ENCODE assay signal across 16 cellular contexts in genomic region chr5:143134900-143135299, GRCh38.
A peak's percentile ranks its signal among the peaks of the same experiment; 100 is the strongest.
DNase-seq lines count a peak whose midpoint lies in the region; ATAC-seq and TF ChIP-seq lines count a peak whose summit lies in the region.
"Had no signal": no experiment of that assay in that cellular context is flagged by ENCODE, and none has a peak within 500 bp of the region (broad histone marks: within the 10 kb centered on the region; RNA-seq: fewer than 3 reads in every experiment).

No MANE protein-coding gene starts in this region.

- no peaks in the 10 kb centered on the region for H3K36me3 ChIP-seq in CD4-positive, alpha-beta memory T cell (ENCODE audit: insufficient read depth, low read length)
- H3K36me3 ChIP-seq: adrenal gland, sigmoid colon had no signal

- H3K9me3 ChIP-seq in CD4-positive, alpha-beta memory T cell (ENCODE audit: control insufficient read depth in 1 of 2, low read length in 2 of 2), result no peaks in the 10 kb centered on the region
- H3K9me3 ChIP-seq: adrenal gland, sigmoid colon, transverse colon had no signal

- no peaks in the 10 kb centered on the region for H3K27me3 Mint-ChIP-seq in activated CD4-positive, alpha-beta T cell treated with anti-CD3 and anti-CD28 coated beads for 36 hours
- no peaks in the 10 kb centered on the region for H3K27me3 Mint-ChIP-seq in CD4-positive, alpha-beta memory T cell

- no peak overlapping the region for H3K27ac Mint-ChIP-seq in activated CD4-positive, alpha-beta T cell treated with anti-CD3 and anti-CD28 coated beads for 36 hours
- peak overlapping the region in 2 of 7 donors; percentile 57 to 60 for H3K27ac Mint-ChIP-seq in CD4-positive, alpha-beta memory T cell

- no peaks in the 10 kb centered on the region for H3K9me3 Mint-ChIP-seq in activated CD4-positive, alpha-beta T cell treated with anti-CD3 and anti-CD28 coated beads for 36 hours (ENCODE audit: low read depth)
- H3K9me3 Mint-ChIP-seq in CD4-positive, alpha-beta memory T cell, result no peaks in the 10 kb centered on the region

- no peaks in the 10 kb centered on the region for H3K27me3 ChIP-seq in CD4-positive, alpha-beta memory T cell (ENCODE audit: insufficient read depth, low read length)
- H3K27me3 ChIP-seq: adrenal gland, sigmoid colon, transverse colon had no signal

- peaks cover 2% of the 10 kb centered on the region for H3K36me3 Mint-ChIP-seq in activated CD4-positive, alpha-beta T cell treated with anti-CD3 and anti-CD28 coated beads for 36 hours (ENCODE audit: low read depth)
- H3K36me3 Mint-ChIP-seq in CD4-positive, alpha-beta memory T cell, result peaks cover 13 to 18% of the 10 kb centered on the region in 2 donors

- POLR2A ChIA-PET in activated CD4-positive, alpha-beta T cell treated with anti-CD3 and anti-CD28 coated beads for 36 hours (lab: Charles Lee), result interaction anchor here (0.7 to 0.9 kb wide), 2 partner anchors 302 to 1226 kb away, joined by 3 read pairs; no protein-coding TSS in a partner anchor
- POLR2A ChIA-PET in CD4-positive, alpha-beta memory T cell (lab: Charles Lee; ENCODE audit: partially characterized antibody), result no interaction called here

- no peak for DNase-seq in activated CD4-positive, alpha-beta T cell treated with anti-CD3 and anti-CD28 coated beads for 36 hours
- no peak for DNase-seq in activated CD4-positive, alpha-beta T cell treated with anti-CD3 and anti-CD28 coated beads, Interleukin-2, amount 50 U/mL, for 4 hours
- DNase-seq in islet precursor cell (peak; percentile 64), erythroblast (lab: John Stamatoyannopoulos, UW) (no peak)
- DNase-seq in CD4-positive, alpha-beta memory T cell, result no peak
- DNase-seq in stimulated activated naive CD4-positive, alpha-beta T cell treated with Interleukin-2 at 50 U/mL for 16 hours (lab: John Stamatoyannopoulos, UW), result no peak
- DNase-seq: activated CD8-positive, alpha-beta memory T cell treated with anti-CD3 and anti-CD28 coated beads, Interleukin-2, amount 50 U/mL, for 4 hours; adrenal gland; MV-4-11; sigmoid colon; T1000; transverse colon had no signal

- H3K4me1 ChIP-seq in CD4-positive, alpha-beta memory T cell (ENCODE audit: insufficient read depth, low read length), result no peaks in the 10 kb centered on the region

- H3K4me1 Mint-ChIP-seq in activated CD4-positive, alpha-beta T cell treated with anti-CD3 and anti-CD28 coated beads for 36 hours, result no peaks in the 10 kb centered on the region
- H3K4me1 Mint-ChIP-seq in CD4-positive, alpha-beta memory T cell, result no peaks in the 10 kb centered on the region

- H3K4me3 ChIP-seq in CD4-positive, alpha-beta memory T cell (ENCODE audit: low read length in 2 of 2), result no peak overlapping the region
- H3K4me3 ChIP-seq: adrenal gland, sigmoid colon, transverse colon had no signal

- CTCF ChIA-PET in activated CD4-positive, alpha-beta T cell treated with anti-CD3 and anti-CD28 coated beads for 36 hours (lab: Charles Lee), result no interaction called here
- CTCF ChIA-PET in CD4-positive, alpha-beta memory T cell (lab: Charles Lee; ENCODE audit: partially characterized antibody), result no interaction called here

- H3K4me3 Mint-ChIP-seq in activated CD4-positive, alpha-beta T cell treated with anti-CD3 and anti-CD28 coated beads for 36 hours, result no peak overlapping the region
- H3K4me3 Mint-ChIP-seq in CD4-positive, alpha-beta memory T cell, result no peak overlapping the region

- H3K27ac ChIP-seq in CD4-positive, alpha-beta memory T cell (ENCODE audit: low read depth, low read length), result no peak overlapping the region
- H3K27ac ChIP-seq: 22Rv1, adrenal gland, HL-60, sigmoid colon, transverse colon had no signal

- peak; percentile 60 for ATAC-seq in activated CD4-positive, alpha-beta T cell treated with anti-CD3 and anti-CD28 coated beads for 36 hours
- peak; percentile 62 for ATAC-seq in GM21360 (IDR thresholded peaks at IDR 0.05; ENCODE audit: unreplicated experiment)
- peak; percentile 72 for ATAC-seq in HG03095 (IDR thresholded peaks at IDR 0.05; ENCODE audit: unreplicated experiment)

- TF ChIP-seq POLR2A in erythroblast (IDR thresholded peaks at IDR 0.05; ENCODE audit: low read length), result no peak

- intact Hi-C loops in activated CD4-positive, alpha-beta T cell treated with anti-CD3 and anti-CD28 coated beads for 36 hours (cut with DNase I, micrococcal nuclease), result no loop called here
- intact Hi-C loops in CD4-positive, alpha-beta memory T cell (cut with micrococcal nuclease), result no loop called here
